ENCODE assay signal across 21 cellular contexts in the genomic region with DNA sequence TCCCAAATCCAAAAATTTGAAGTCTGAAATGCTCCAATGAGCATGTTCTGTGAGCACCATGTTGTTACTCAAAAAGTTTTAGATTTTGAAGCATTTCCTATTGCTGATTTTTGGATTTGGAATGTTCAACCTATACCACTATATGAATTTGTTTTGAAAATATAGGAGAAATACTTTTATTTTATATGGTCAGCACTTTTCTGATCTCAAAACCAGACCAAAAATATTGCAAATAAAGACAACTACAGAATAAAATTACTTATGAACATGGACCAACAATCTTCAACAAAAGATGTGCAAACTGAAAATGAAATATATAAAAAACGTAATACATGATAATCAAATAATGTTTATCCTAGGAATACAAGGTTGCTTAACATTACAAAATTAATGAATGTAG.
"Had no signal": no experiment of that assay in that cellular context is flagged by ENCODE, and none has a peak within 500 bp of the region (broad histone marks: within the 10 kb centered on the region; RNA-seq: fewer than 3 reads in every experiment).

No MANE protein-coding gene starts in this region.

- H3K79me2 ChIP-seq: hepatocyte had no signal

- H3K27ac ChIP-seq: coronary artery, dorsolateral prefrontal cortex, esophagus muscularis mucosa, foreskin keratinocyte, gastroesophageal sphincter, heart left ventricle, hepatocyte, left lung, lower lobe of right lung had no signal

- ATAC-seq: foreskin keratinocyte, gastroesophageal sphincter, heart left ventricle, left cardiac atrium, left lung, left ventricle myocardium superior, lower lobe of right lung, mucosa of descending colon had no signal

- DNase-seq: dermis blood vessel endothelial cell; dorsolateral prefrontal cortex; effector CD4-positive, alpha-beta T cell; effector memory CD4-positive, alpha-beta T cell; foreskin keratinocyte; heart left ventricle; hypothalamus; immature natural killer cell; left cardiac atrium; left lung; left ventricle myocardium superior; lower lobe of right lung; mesenchymal stem cell; mucosa of descending colon; naive B cell had no signal

- H3K27me3 ChIP-seq: dorsolateral prefrontal cortex, esophagus muscularis mucosa, gastroesophageal sphincter, heart left ventricle, hepatocyte, left lung had no signal

- H3K9me3 ChIP-seq: esophagus muscularis mucosa, gastroesophageal sphincter, heart left ventricle, left lung, lower lobe of right lung, mucosa of descending colon had no signal

- H3K36me3 ChIP-seq: esophagus muscularis mucosa, gastroesophageal sphincter, heart left ventricle, left lung, lower lobe of right lung had no signal

- H3K4me2 ChIP-seq: hepatocyte had no signal

- H3K4me3 ChIP-seq: coronary artery, dorsolateral prefrontal cortex, esophagus muscularis mucosa, gastroesophageal sphincter, heart left ventricle, hepatocyte, left lung, lower lobe of right lung, mucosa of descending colon had no signal

- H2AFZ ChIP-seq: hepatocyte had no signal

- FAIRE-seq: endothelial cell of umbilical vein, keratinocyte had no signal

- H3K4me1 ChIP-seq: foreskin keratinocyte, gastroesophageal sphincter, left lung had no signal
